In the genomic region with DNA sequence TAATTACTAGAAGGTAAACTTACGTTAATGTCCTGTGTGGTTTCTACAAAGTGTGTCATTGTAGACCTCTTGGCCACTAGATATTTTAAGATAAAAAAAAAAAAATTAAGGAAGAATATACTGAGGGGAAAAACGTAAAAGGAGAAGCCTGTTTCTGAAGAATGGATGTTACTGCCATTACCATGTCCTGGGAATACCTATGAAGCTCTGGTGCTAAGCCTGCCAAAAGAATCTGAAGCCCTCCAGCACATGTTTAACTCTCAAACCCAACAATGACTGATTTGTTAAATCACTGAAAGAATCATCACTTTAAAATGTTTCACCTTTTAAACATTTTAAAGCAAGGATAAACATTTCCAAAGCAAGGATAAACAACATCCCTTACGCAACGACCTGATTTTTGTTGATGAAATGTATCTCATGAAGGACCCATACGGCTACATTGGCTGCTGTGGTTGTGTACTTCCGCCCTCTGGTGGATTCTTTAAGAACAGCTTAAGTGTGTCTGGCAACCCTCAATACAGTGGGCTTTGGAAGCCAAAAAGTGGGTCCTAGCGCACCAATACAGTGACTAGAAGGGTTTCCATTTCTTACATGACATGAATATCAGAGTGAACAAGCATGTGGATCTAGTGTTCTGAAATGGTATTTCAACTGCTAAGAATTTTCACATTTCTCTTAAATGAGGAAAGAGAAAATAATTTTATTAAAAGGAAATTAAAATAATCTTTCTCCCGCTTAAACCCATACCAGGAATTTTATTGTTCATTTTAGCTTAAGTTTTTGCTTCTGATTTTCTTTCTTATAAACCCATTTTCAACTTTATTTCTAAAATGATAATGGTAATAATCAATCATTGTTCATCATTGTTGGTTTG, we compare ENCODE assay signal across 8 cellular contexts.
DNase-seq lines count a peak whose midpoint lies in the region; ATAC-seq and TF ChIP-seq lines count a peak whose summit lies in the region.

No MANE protein-coding gene starts in this region.

- no peaks in the 10 kb centered on the region for H3K27me3 ChIP-seq in CD8-positive, alpha-beta T cell (ENCODE audit: insufficient read depth, low read length)

- peak; percentile 95 for ATAC-seq in CD8-positive, alpha-beta T cell
- ATAC-seq in GM19023 (IDR thresholded peaks at IDR 0.05; ENCODE audit: unreplicated experiment) (peak; percentile 93), HG03108 (IDR thresholded peaks at IDR 0.05; ENCODE audit: unreplicated experiment) (peak; percentile 82), memory B cell (ENCODE audit: low read depth) (peak; percentile 89)

- no peak overlapping the region for H3K4me3 ChIP-seq in CD8-positive, alpha-beta T cell (ENCODE audit: low read depth, low read length)
- no peak overlapping the region for H3K4me3 ChIP-seq in WI38 (ENCODE audit: low read depth, low read length)

- no peaks in the 10 kb centered on the region for H3K9me3 ChIP-seq in CD8-positive, alpha-beta T cell (ENCODE audit: low read length)

- H3K36me3 ChIP-seq in CD8-positive, alpha-beta T cell (ENCODE audit: insufficient read depth, low read length), result peaks cover 4% of the 10 kb centered on the region

- H3K9me3 Mint-ChIP-seq in CD8-positive, alpha-beta T cell, result no peaks in the 10 kb centered on the region
- H3K9me3 Mint-ChIP-seq in memory B cell, result no peaks in the 10 kb centered on the region

- no peaks in the 10 kb centered on the region for H3K27me3 Mint-ChIP-seq in CD8-positive, alpha-beta T cell (ENCODE audit: low read depth)
- no peaks in the 10 kb centered on the region for H3K27me3 Mint-ChIP-seq in memory B cell

- peaks cover 3% of the 10 kb centered on the region for H3K4me1 Mint-ChIP-seq in CD8-positive, alpha-beta T cell (ENCODE audit: low read depth)
- H3K4me1 Mint-ChIP-seq in memory B cell, result peaks cover 11% of the 10 kb centered on the region

- peak in 6 of 7 experiments; percentile 29 to 57 (median 36) for DNase-seq in CD8-positive, alpha-beta T cell
- DNase-seq in NCI-H2196 (lab: John Stamatoyannopoulos, UW; ENCODE audit: unreplicated experiment), result peak; percentile 17
- peak; percentile 60 for DNase-seq in ecto neural progenitor cell (ENCODE audit: low spot score)
- DNase-seq in memory B cell (ENCODE audit: low spot score in 2 of 2), result peak; percentile 42 to 49
- DNase-seq in stimulated activated naive CD4-positive, alpha-beta T cell (lab: John Stamatoyannopoulos, UW), result peak in 5 of 6 experiments; percentile 5 to 56 (median 28)

- H3K4me3 Mint-ChIP-seq in CD8-positive, alpha-beta T cell, result no peak overlapping the region
- H3K4me3 Mint-ChIP-seq in memory B cell, result no peak overlapping the region

- CTCF ChIA-PET in CD8-positive, alpha-beta T cell (lab: Charles Lee), result interaction anchor here (0.7 to 17.0 kb wide), 23 partner anchors 8 to 341 kb away, joined by 3 to 339 read pairs (median 4); no protein-coding TSS in a partner anchor

- peaks cover 71% of the 10 kb centered on the region for H3K36me3 Mint-ChIP-seq in CD8-positive, alpha-beta T cell
- peaks cover 45% of the 10 kb centered on the region for H3K36me3 Mint-ChIP-seq in memory B cell

- POLR2A ChIA-PET in CD8-positive, alpha-beta T cell (lab: Charles Lee), result interaction anchor here (0.7 to 1.0 kb wide), 2 partner anchors 15 to 358 kb away, joined by 3 to 4 read pairs; no protein-coding TSS in a partner anchor

- no peaks in the 10 kb centered on the region for H3K4me1 ChIP-seq in CD8-positive, alpha-beta T cell (ENCODE audit: insufficient read depth, low read length)

- H3K27ac Mint-ChIP-seq in CD8-positive, alpha-beta T cell, result no peak overlapping the region
- H3K27ac Mint-ChIP-seq in memory B cell, result no peak overlapping the region

- no peak overlapping the region for H3K27ac ChIP-seq in CD8-positive, alpha-beta T cell (ENCODE audit: low read depth, low read length)

- intact Hi-C loops in CD8-positive, alpha-beta T cell (cut with DNase I, micrococcal nuclease), result loop anchor here (1.0 to 5.0 kb wide), 4 partner anchors 15 to 342 kb away; no protein-coding TSS in a partner anchor

- peak; percentile 75 for TF ChIP-seq CTCF in CD8-positive, alpha-beta T cell (IDR thresholded peaks at IDR 0.05)
- TF ChIP-seq CTCF in WI38 (IDR thresholded peaks at IDR 0.05; ENCODE audit: low read depth, low read length), result peak; percentile 84
